ENCODE assay signal across 7 cellular contexts in the genomic region with DNA sequence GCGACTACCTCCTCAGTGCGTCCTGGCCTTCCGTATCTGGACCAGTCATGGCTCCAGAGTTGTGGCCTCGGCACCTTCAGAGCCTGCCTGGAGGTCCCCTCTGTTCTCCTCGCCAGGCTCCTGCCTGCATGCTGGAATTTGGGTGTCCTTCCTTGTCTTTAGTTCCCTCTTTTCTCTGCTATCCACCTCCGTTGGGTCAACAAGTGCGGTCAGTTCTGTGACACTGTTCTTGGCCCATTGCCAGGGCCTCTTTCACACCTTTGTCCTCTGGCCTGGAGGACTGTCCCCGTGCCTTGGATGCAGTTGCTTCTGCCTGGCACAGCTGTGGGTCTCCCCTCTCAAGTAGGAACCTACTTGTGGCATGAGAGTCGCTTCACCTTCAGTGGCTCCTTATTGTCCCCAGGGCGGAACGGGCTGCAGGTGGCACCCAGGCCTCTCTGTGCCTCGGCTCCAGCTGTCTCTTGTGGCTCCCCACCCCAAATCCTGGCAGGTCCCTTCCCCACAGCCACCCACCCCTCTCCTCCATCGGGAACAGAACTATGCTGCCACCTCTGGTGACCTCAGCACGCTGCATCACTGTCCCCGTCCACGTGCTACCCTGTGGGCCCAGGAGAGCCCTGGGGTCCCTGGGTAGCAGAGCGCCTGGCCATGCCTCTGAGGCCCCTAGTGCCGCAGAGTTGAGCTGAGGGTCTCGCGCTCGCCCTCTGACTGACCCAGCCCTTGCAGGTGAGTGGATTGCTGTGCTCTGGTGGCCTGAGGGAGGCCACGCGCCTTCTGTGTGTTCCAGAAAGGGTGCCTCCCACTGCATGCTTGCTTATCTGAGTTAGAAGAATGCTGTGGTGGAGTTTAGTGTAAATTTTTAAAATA. TPM values are rescaled to one million over a fixed set of nuclear protein-coding genes. Genes with fewer than 3 reads are reported as not detected.
A peak's percentile ranks its signal among the peaks of the same experiment; 100 is the strongest.
DNase-seq lines count a peak whose midpoint lies in the region; ATAC-seq, FAIRE-seq and TF ChIP-seq lines count a peak whose summit lies in the region.

No MANE protein-coding gene starts in this region.

- TF ChIP-seq RAD21 in neural cell (conservative IDR thresholded peaks at IDR 0.05): no peak

- H3K36me3 ChIP-seq in HUES6 (ENCODE audit: control insufficient read depth, insufficient read depth, low read length) (peaks cover 51% of the 10 kb centered on the region), neural cell (ENCODE audit: insufficient read depth, low read length) (peaks cover 3% of the 10 kb centered on the region)

- H3K79me2 ChIP-seq in neural cell (replicated peaks; ENCODE audit: insufficient read depth, low read length): peaks cover 58% of the 10 kb centered on the region

- ATAC-seq in GM18502 (IDR thresholded peaks at IDR 0.05; ENCODE audit: poor library complexity, unreplicated experiment): no peak

- FAIRE-seq in D721Med (lab: Jason Lieb, UNC): no peak

- no peak for DNase-seq in D721Med (ENCODE audit: insufficient read length, low spot score)
- DNase-seq in astrocyte of the spinal cord (ENCODE audit: low read depth, low spot score): no peak
- no peak for DNase-seq in activated CD8-positive, alpha-beta memory T cell treated with anti-CD3 and anti-CD28 coated beads for 24 hours
- no peak for DNase-seq in DMS53 (lab: John Stamatoyannopoulos, UW)

- H4K20me1 ChIP-seq in neural cell (ENCODE audit: insufficient read depth): peaks cover 23% of the 10 kb centered on the region

- H2AFZ ChIP-seq in neural cell (ENCODE audit: low read depth, low read length): no peak overlapping the region

- no peaks in the 10 kb centered on the region for H3K9me2 ChIP-seq in neural cell (ENCODE audit: insufficient read depth, low read length)

- H3K4me1 ChIP-seq in HUES6 (ENCODE audit: control insufficient read depth, insufficient read depth, low read length): peaks cover 37% of the 10 kb centered on the region

- H3F3A ChIP-seq in neural cell (ENCODE audit: insufficient read depth, low read length, poor library complexity, severe bottlenecking): no peaks in the 10 kb centered on the region

- in situ Hi-C loops in astrocyte of the spinal cord (cut with HindIII; ENCODE audit: low sequenced_read_pairs): no loop called here

- H3K27me3 ChIP-seq in HUES6 (ENCODE audit: control insufficient read depth, insufficient read depth, low read length): no peaks in the 10 kb centered on the region
- H3K27me3 ChIP-seq in neural cell (ENCODE audit: insufficient read depth, low read depth, low read length): no peaks in the 10 kb centered on the region

- H3K9me3 ChIP-seq in HUES6 (ENCODE audit: control insufficient read depth, insufficient read depth, low read depth, low read length) (no peaks in the 10 kb centered on the region), neural cell (ENCODE audit: low read length) (no peaks in the 10 kb centered on the region)

- H3K27ac ChIP-seq in HUES6 (ENCODE audit: low read depth, low read length) (0 out of 2 replicates have a peak overlapping the region, but pooled peaks have one; percentile 5), neural cell (ENCODE audit: low read length) (no peak overlapping the region)

- TF ChIP-seq CTCF in D721Med (IDR thresholded peaks at IDR 0.05; ENCODE audit: insufficient read depth, missing control alignments) (peak; percentile 36), astrocyte of the spinal cord (IDR thresholded peaks at IDR 0.05; ENCODE audit: low read depth, low read length) (peak; percentile 40), neural cell (IDR thresholded peaks at IDR 0.05; ENCODE audit: poor library complexity, severe bottlenecking) (peak; percentile 48)

- H3K9ac ChIP-seq in HUES6 (ENCODE audit: low read length): peak overlapping the region; percentile 30
- H3K9ac ChIP-seq in neural cell (ENCODE audit: low read length): no peak overlapping the region

- TF ChIP-seq EP300 in neural cell (conservative IDR thresholded peaks at IDR 0.05; ENCODE audit: poor library complexity, severe bottlenecking): no peak

- no peak overlapping the region for H3K4me3 ChIP-seq in HUES6 (ENCODE audit: low read depth, low read length)
- no peak overlapping the region for H3K4me3 ChIP-seq in astrocyte of the spinal cord (ENCODE audit: low read depth, low read length)
- peak overlapping the region; percentile 23 for H3K4me3 ChIP-seq in neural cell (ENCODE audit: low read length)

- H3K4me2 ChIP-seq in neural cell (ENCODE audit: low read length): no peak overlapping the region

TF ChIP-seq in neural cell, 6 proteins besides CTCF, POLR2A, EP300 and RAD21:
- TF ChIP-seq SMC3 (conservative IDR thresholded peaks at IDR 0.05; ENCODE audit: poor library complexity): no peak
- no peak for TF ChIP-seq TAF1 (IDR thresholded peaks at IDR 0.05; ENCODE audit: low read depth)
- TF ChIP-seq EZH2 (IDR thresholded peaks at IDR 0.05; ENCODE audit: borderline replicate concordance, insufficient read depth, low read length, poor library complexity, severe bottlenecking): no peak
- TF ChIP-seq MXI1 (conservative IDR thresholded peaks at IDR 0.05; ENCODE audit: poor library complexity, severe bottlenecking): no peak
- TF ChIP-seq POLR2AphosphoS5 (IDR thresholded peaks at IDR 0.05): no peak
- TF ChIP-seq, protein P1, sequence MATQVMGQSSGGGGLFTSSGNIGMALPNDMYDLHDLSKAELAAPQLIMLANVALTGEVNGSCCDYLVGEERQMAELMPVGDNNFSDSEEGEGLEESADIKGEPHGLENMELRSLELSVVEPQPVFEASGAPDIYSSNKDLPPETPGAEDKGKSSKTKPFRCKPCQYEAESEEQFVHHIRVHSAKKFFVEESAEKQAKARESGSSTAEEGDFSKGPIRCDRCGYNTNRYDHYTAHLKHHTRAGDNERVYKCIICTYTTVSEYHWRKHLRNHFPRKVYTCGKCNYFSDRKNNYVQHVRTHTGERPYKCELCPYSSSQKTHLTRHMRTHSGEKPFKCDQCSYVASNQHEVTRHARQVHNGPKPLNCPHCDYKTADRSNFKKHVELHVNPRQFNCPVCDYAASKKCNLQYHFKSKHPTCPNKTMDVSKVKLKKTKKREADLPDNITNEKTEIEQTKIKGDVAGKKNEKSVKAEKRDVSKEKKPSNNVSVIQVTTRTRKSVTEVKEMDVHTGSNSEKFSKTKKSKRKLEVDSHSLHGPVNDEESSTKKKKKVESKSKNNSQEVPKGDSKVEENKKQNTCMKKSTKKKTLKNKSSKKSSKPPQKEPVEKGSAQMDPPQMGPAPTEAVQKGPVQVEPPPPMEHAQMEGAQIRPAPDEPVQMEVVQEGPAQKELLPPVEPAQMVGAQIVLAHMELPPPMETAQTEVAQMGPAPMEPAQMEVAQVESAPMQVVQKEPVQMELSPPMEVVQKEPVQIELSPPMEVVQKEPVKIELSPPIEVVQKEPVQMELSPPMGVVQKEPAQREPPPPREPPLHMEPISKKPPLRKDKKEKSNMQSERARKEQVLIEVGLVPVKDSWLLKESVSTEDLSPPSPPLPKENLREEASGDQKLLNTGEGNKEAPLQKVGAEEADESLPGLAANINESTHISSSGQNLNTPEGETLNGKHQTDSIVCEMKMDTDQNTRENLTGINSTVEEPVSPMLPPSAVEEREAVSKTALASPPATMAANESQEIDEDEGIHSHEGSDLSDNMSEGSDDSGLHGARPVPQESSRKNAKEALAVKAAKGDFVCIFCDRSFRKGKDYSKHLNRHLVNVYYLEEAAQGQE (IDR thresholded peaks at IDR 0.05; ENCODE audit: borderline replicate concordance): no peak

RNA-seq across cellular contexts. Expression of a gene that starts 4.7 kb away (rescaled TPM):
- 48.9 and 52.3 TPM in 2 replicates for polyA plus RNA-seq in neural cell
- 37.2 and 37.7 TPM in 2 replicates for polyA minus RNA-seq in neural cell

RNA-seq across cellular contexts. Expression of a gene that starts 31.1 kb away (rescaled TPM):
- 341 and 360 TPM in 2 replicates for polyA plus RNA-seq in neural cell
- 159 and 183 TPM in 2 replicates for polyA minus RNA-seq in neural cell

RNA-seq across cellular contexts. Expression of a gene that starts 32.2 kb away (rescaled TPM):
- 96.7 and 103 TPM in 2 replicates for polyA plus RNA-seq in neural cell
- 39.4 and 42.6 TPM in 2 replicates for polyA minus RNA-seq in neural cell

RNA-seq across cellular contexts. Expression of a gene that starts 46.8 kb away (rescaled TPM):
- 4.5 and 11.4 TPM in 2 replicates for polyA plus RNA-seq in neural cell
- polyA minus RNA-seq in neural cell: 5.6 and 7.3 TPM in 2 replicates
